1 cellular context compared by ENCODE assay signal in genomic region chr2:127597984-127598380, GRCh38.
TF ChIP-seq lines count a peak whose summit lies in the region.

No MANE protein-coding gene starts in this region.

TF ChIP-seq in IMR-90, 13 proteins besides CTCF, POLR2A, EP300 and RAD21:
- TF ChIP-seq NFE2L2 (IDR thresholded peaks at IDR 0.05; ENCODE audit: low read depth, low read length): peak; percentile 64; the same call in 1 of the 2 replicates
- no peak for TF ChIP-seq ELK1 (IDR thresholded peaks at IDR 0.05; ENCODE audit: borderline replicate concordance, low read depth, low read length)
- TF ChIP-seq MAZ (IDR thresholded peaks at IDR 0.05; ENCODE audit: borderline replicate concordance, low read depth, low read length): no peak
- TF ChIP-seq CEBPB (IDR thresholded peaks at IDR 0.05; ENCODE audit: low read depth, low read length): no peak
- no peak for TF ChIP-seq MAFK (IDR thresholded peaks at IDR 0.05; ENCODE audit: low read depth, low read length)
